In genomic region chrX:26918633-26919032, GRCh38 we compare ENCODE assay signal across 9 cellular contexts.
DNase-seq lines count a peak whose midpoint lies in the region; ATAC-seq and TF ChIP-seq lines count a peak whose summit lies in the region.
"Had no signal": no experiment of that assay in that cellular context is flagged by ENCODE, and none has a peak within 500 bp of the region (broad histone marks: within the 10 kb centered on the region; RNA-seq: fewer than 3 reads in every experiment).

No MANE protein-coding gene starts in this region.

- peak; percentile 62 for ATAC-seq in GM21360 (IDR thresholded peaks at IDR 0.05; ENCODE audit: unreplicated experiment)
- ATAC-seq in HG03039 (IDR thresholded peaks at IDR 0.05; ENCODE audit: unreplicated experiment) = no peak

- peak; percentile 36 for DNase-seq in COLO829 (ENCODE audit: low spot score)
- peak; percentile 38 for DNase-seq in NT2/D1 (ENCODE audit: low read depth, low spot score)
- DNase-seq in glomerular visceral epithelial cell (ENCODE audit: extremely low spot score) = peak; percentile 2
- no peak for DNase-seq in stimulated activated CD4-positive, alpha-beta T cell treated with anti-CD3 and anti-CD28 coated beads, Interleukin-15, amount 100 ng/mL, for 24 hours
- no peak for DNase-seq in thyroid gland
- DNase-seq in DMS114 treated with DMSO at 0.1 percent for 48 hours (lab: John Stamatoyannopoulos, UW; ENCODE audit: unreplicated experiment) = no peak
- DNase-seq: NCI-H2227 treated with DMSO at 0.1 percent for 48 hours had no signal

- H3K9me3 ChIP-seq in NT2/D1 (ENCODE audit: insufficient read depth, low read length) (no peaks in the 10 kb centered on the region), thyroid gland (no peaks in the 10 kb centered on the region)

- TF ChIP-seq CTCF in thyroid gland (IDR thresholded peaks at IDR 0.05) = no peak

- H3K27ac ChIP-seq in thyroid gland = no peak overlapping the region

- H3K27me3 ChIP-seq in NT2/D1 (ENCODE audit: insufficient read depth, insufficient read length) (no peaks in the 10 kb centered on the region), thyroid gland (no peaks in the 10 kb centered on the region)

- H3K4me1 ChIP-seq in NT2/D1 (ENCODE audit: insufficient read depth, insufficient read length) (no peaks in the 10 kb centered on the region), thyroid gland (no peaks in the 10 kb centered on the region)

- no peak for TF ChIP-seq POLR2A in thyroid gland (IDR thresholded peaks at IDR 0.05)

- no peaks in the 10 kb centered on the region for H3K36me3 ChIP-seq in NT2/D1 (ENCODE audit: insufficient read depth, insufficient read length, low read length)
- H3K36me3 ChIP-seq in thyroid gland = no peaks in the 10 kb centered on the region

- H3K4me3 ChIP-seq in NT2/D1 (ENCODE audit: insufficient read length, low read depth) (no peak overlapping the region), thyroid gland (replicated peaks in 1 of 3) (no peak overlapping the region)

- no peak overlapping the region for H3K9ac ChIP-seq in NT2/D1 (ENCODE audit: insufficient read length, low read depth)

- intact Hi-C loops in thyroid gland (cut with DNase I) = no loop called here

- 80% methylated on average over 2 of the region's 4 CpGs; no CpG with 5 or more reads in 1 of the 2 donors for WGBS in thyroid gland, 2 donors

Comparison
In these comparisons a context has a peak if more than half of its experiments do, and no peak if none do; other contexts are left out.
1. DNase-seq: peak in COLO829 (single experiment), NT2/D1 (single experiment) and glomerular visceral epithelial cell (single experiment); none in stimulated activated CD4-positive, alpha-beta T cell treated with anti-CD3 and anti-CD28 coated beads, Interleukin-15, amount 100 ng/mL, for 24 hours (single experiment), thyroid gland (0 of 2) and DMS114 treated with DMSO at 0.1 percent for 48 hours (single experiment).